Comparison of ENCODE assay signal across 8 cellular contexts in the genomic region with DNA sequence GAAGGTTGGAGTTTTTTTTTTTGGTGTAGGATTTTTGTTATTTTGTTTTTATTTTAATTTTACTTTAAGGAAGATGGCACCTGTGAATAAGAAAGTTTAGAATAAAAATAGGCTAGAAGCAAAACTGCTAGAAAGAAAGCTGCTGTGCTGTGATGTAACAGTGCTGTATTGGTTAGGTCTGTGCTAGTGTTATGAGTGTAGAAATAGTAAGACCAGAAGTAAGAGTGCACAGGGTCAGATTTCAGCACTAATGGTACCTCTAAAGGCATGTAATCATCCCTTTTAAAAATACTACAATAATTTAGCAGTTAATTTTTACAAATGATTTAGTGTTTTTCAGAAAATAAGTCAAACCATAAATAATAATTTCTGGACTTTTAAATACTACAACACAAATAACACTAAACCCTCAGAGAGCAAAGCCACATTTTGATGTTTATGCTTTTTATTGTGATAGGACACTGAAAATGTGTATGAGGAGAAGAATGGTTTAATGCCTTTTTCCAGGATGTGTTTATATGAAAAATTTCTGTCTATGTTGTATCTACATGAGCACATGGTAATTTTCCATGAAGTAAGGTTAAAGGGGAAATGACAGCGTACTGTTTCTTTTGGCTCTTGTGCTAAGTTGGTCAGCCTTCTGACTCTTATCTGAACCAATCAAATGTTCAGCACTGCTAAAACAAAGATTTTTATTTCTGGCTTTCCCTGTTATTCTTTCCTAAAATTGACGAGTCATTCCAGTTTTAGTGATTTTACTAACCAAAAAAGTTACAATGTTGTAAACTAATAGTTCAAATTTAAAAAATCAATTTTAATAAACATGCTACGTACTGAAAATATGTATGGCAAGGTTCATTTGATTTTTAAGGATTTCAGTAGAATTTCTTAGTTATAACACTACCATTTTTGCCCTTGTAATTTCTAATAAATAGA.
DNase-seq lines count a peak whose midpoint lies in the region; ATAC-seq, FAIRE-seq and TF ChIP-seq lines count a peak whose summit lies in the region.

No MANE protein-coding gene starts in this region.

- H3K27ac ChIP-seq in small intestine (ENCODE audit: low read depth in 1 of 2, low read length in 1 of 2) (no peak overlapping the region), neural progenitor cell (no peak overlapping the region)

- H3K27ac Mint-ChIP-seq in activated T-helper 2 cell treated with anti-CD3 and anti-CD28 coated beads, Interferon-gamma antibody, Interleukin-2, Interleukin-4, amounts not matched to agents 10 μg/mL and 5 μg/mL and 100 μg/mL, durations not matched to agents 14 hours and 24 hours and 36 hours: no peak overlapping the region
- H3K27ac Mint-ChIP-seq in neural progenitor cell: no peak overlapping the region

- no peak overlapping the region for H2AFZ ChIP-seq in neural progenitor cell (replicated peaks)

- H3K4me1 Mint-ChIP-seq in activated T-helper 2 cell treated with anti-CD3 and anti-CD28 coated beads, Interferon-gamma antibody, Interleukin-2, Interleukin-4, amounts not matched to agents 10 μg/mL and 5 μg/mL and 100 μg/mL, durations not matched to agents 14 hours and 24 hours and 36 hours (ENCODE audit: low read depth): peaks cover 25% of the 10 kb centered on the region
- no peaks in the 10 kb centered on the region for H3K4me1 Mint-ChIP-seq in neural progenitor cell

- no peaks in the 10 kb centered on the region for H3K27me3 Mint-ChIP-seq in activated T-helper 2 cell treated with anti-CD3 and anti-CD28 coated beads, Interferon-gamma antibody, Interleukin-2, Interleukin-4, amounts not matched to agents 10 μg/mL and 5 μg/mL and 100 μg/mL, durations not matched to agents 14 hours and 24 hours and 36 hours (ENCODE audit: low read depth)
- H3K27me3 Mint-ChIP-seq in neural progenitor cell (ENCODE audit: insufficient read depth, low read depth): no peaks in the 10 kb centered on the region

- peak; percentile 22 for DNase-seq in AG20443 (ENCODE audit: low spot score)
- peak; percentile 85 for DNase-seq in fibroblast of mammary gland (ENCODE audit: low read depth)
- DNase-seq in activated T-helper 2 cell treated with anti-CD3 and anti-CD28 coated beads, Interferon-gamma antibody, Interleukin-2, Interleukin-4, amounts not matched to agents 10 μg/mL and 5 μg/mL and 100 μg/mL, durations not matched to agents 14 hours and 24 hours and 36 hours (ENCODE audit: low spot score): no peak
- DNase-seq in small intestine: no peak
- no peak for DNase-seq in neural progenitor cell (ENCODE audit: low spot score)
- DNase-seq in activated effector memory CD4-positive, alpha-beta T cell treated with anti-CD3 and anti-CD28 coated beads, Interleukin-2, amount 50 U/mL, for 16 hours: no peak

- H3K4me3 ChIP-seq in fibroblast of mammary gland (ENCODE audit: control insufficient read depth, low read depth, low read length): no peak overlapping the region
- no peak overlapping the region for H3K4me3 ChIP-seq in small intestine (ENCODE audit: low read depth in 1 of 2, low read length in 2 of 2)
- H3K4me3 ChIP-seq in neural progenitor cell: no peak overlapping the region

- no peak overlapping the region for H3K4me2 ChIP-seq in neural progenitor cell

- FAIRE-seq in small intestine (lab: Jason Lieb, UNC): no peak

- TF ChIP-seq CTCF in fibroblast of mammary gland (conservative IDR thresholded peaks at IDR 0.05; ENCODE audit: control insufficient read depth, insufficient read depth, low read depth, low read length) (no peak), neural progenitor cell (IDR thresholded peaks at IDR 0.05) (no peak)

- H4K20me1 ChIP-seq in neural progenitor cell (ENCODE audit: low read depth): no peaks in the 10 kb centered on the region

- H3K4me1 ChIP-seq in small intestine (ENCODE audit: control insufficient read depth in 2 of 2, insufficient read depth in 1 of 2, low read depth in 1 of 2, low read length in 1 of 2) (no peaks in the 10 kb centered on the region), neural progenitor cell (peaks cover 10% of the 10 kb centered on the region)

- H3K36me3 ChIP-seq in small intestine (ENCODE audit: control insufficient read depth in 2 of 2, insufficient read depth in 2 of 2, low read length in 2 of 2) (no peaks in the 10 kb centered on the region), neural progenitor cell (peaks cover 8% of the 10 kb centered on the region)

- no peak overlapping the region for H3K4me3 Mint-ChIP-seq in activated T-helper 2 cell treated with anti-CD3 and anti-CD28 coated beads, Interferon-gamma antibody, Interleukin-2, Interleukin-4, amounts not matched to agents 10 μg/mL and 5 μg/mL and 100 μg/mL, durations not matched to agents 14 hours and 24 hours and 36 hours (ENCODE audit: low read depth)
- no peak overlapping the region for H3K4me3 Mint-ChIP-seq in neural progenitor cell

- H3K9me3 ChIP-seq in small intestine (ENCODE audit: control insufficient read depth, low read depth): no peaks in the 10 kb centered on the region
- no peaks in the 10 kb centered on the region for H3K9me3 ChIP-seq in neural progenitor cell (ENCODE audit: low read depth)

- ATAC-seq in GM19463 (IDR thresholded peaks at IDR 0.05; ENCODE audit: unreplicated experiment): peak; percentile 88
- ATAC-seq in HG03442 (IDR thresholded peaks at IDR 0.05; ENCODE audit: unreplicated experiment): peak; percentile 97

- no peaks in the 10 kb centered on the region for H3F3A ChIP-seq in neural progenitor cell (ENCODE audit: low read depth)

- H3K9me3 Mint-ChIP-seq in activated T-helper 2 cell treated with anti-CD3 and anti-CD28 coated beads, Interferon-gamma antibody, Interleukin-2, Interleukin-4, amounts not matched to agents 10 μg/mL and 5 μg/mL and 100 μg/mL, durations not matched to agents 14 hours and 24 hours and 36 hours: no peaks in the 10 kb centered on the region
- no peaks in the 10 kb centered on the region for H3K9me3 Mint-ChIP-seq in neural progenitor cell

- peaks cover 14% of the 10 kb centered on the region for H3K36me3 Mint-ChIP-seq in activated T-helper 2 cell treated with anti-CD3 and anti-CD28 coated beads, Interferon-gamma antibody, Interleukin-2, Interleukin-4, amounts not matched to agents 10 μg/mL and 5 μg/mL and 100 μg/mL, durations not matched to agents 14 hours and 24 hours and 36 hours (ENCODE audit: low read depth)
- H3K36me3 Mint-ChIP-seq in neural progenitor cell: peaks cover 3% of the 10 kb centered on the region

- H3K27me3 ChIP-seq in small intestine (ENCODE audit: control insufficient read depth in 2 of 2, insufficient read depth in 2 of 2, low read length in 2 of 2) (no peaks in the 10 kb centered on the region), neural progenitor cell (no peaks in the 10 kb centered on the region)

- no peaks in the 10 kb centered on the region for H3K79me2 ChIP-seq in neural progenitor cell (ENCODE audit: low read depth)

- intact Hi-C loops in activated T-helper 2 cell treated with anti-CD3 and anti-CD28 coated beads, Interferon-gamma antibody, Interleukin-2, Interleukin-4, amounts not matched to agents 10 μg/mL and 5 μg/mL and 100 μg/mL, durations not matched to agents 14 hours and 24 hours and 36 hours (cut with micrococcal nuclease): no loop called here

- H3K9ac ChIP-seq in neural progenitor cell: no peak overlapping the region

- WGBS in small intestine, 3 donors: 67 to 92% (median 85%) methylated on average over 3 of the region's 3 CpGs

Comparison
In these comparisons a context has a peak if more than half of its experiments do, and no peak if none do; other contexts are left out.
1. DNase-seq: peak in AG20443 (single experiment) and fibroblast of mammary gland (single experiment); none in activated T-helper 2 cell treated with anti-CD3 and anti-CD28 coated beads, Interferon-gamma antibody, Interleukin-2, Interleukin-4, amounts not matched to agents 10 μg/mL and 5 μg/mL and 100 μg/mL, durations not matched to agents 14 hours and 24 hours and 36 hours (single experiment), small intestine (single experiment), neural progenitor cell (single experiment) and activated effector memory CD4-positive, alpha-beta T cell treated with anti-CD3 and anti-CD28 coated beads, Interleukin-2, amount 50 U/mL, for 16 hours (single experiment).